In genomic region chr15:74815121-74815933, GRCh38 we compare ENCODE assay signal across 15 cellular contexts. TPM values are rescaled to one million over a fixed set of nuclear protein-coding genes. Genes with fewer than 3 reads are reported as not detected.
DNase-seq lines count a peak whose midpoint lies in the region; ATAC-seq, FAIRE-seq and TF ChIP-seq lines count a peak whose summit lies in the region.
"Had no signal": no experiment of that assay in that cellular context is flagged by ENCODE, and none has a peak within 500 bp of the region (broad histone marks: within the 10 kb centered on the region; RNA-seq: fewer than 3 reads in every experiment).

No MANE protein-coding gene starts in this region.

- H2AFZ ChIP-seq in K562 (ENCODE audit: low read depth, low read length), result no peak overlapping the region

- H3K9me1 ChIP-seq in K562 (ENCODE audit: control insufficient read depth, insufficient read depth, low read length), result no peaks in the 10 kb centered on the region

- CTCF ChIA-PET in K562 (lab: Yijun Ruan, JAX; ENCODE audit: low intra/inter-chr PET ratio), result no interaction called here

- no peak overlapping the region for H3K4me2 ChIP-seq in K562 (ENCODE audit: insufficient read depth, low read length)

- TF ChIP-seq CTCF in K562 (IDR thresholded peaks at IDR 0.05 in 2 of 3, conservative IDR thresholded peaks at IDR 0.05 in 1 of 3; ENCODE audit: insufficient read depth in 2 of 3, low read depth in 1 of 3, low read length in 3 of 3) (no peak), mucosa of descending colon (IDR thresholded peaks at IDR 0.05) (no peak), brain microvascular endothelial cell (IDR thresholded peaks at IDR 0.05; ENCODE audit: low read depth, low read length, missing control alignments) (no peak)

- H3K4me3 ChIP-seq in K562, result no peak overlapping the region
- no peak overlapping the region for H3K4me3 ChIP-seq in mucosa of descending colon
- no peak overlapping the region for H3K4me3 ChIP-seq in brain microvascular endothelial cell (ENCODE audit: low read depth, low read length)

- no peak overlapping the region for H3K4me3 Mint-ChIP-seq in activated naive CD8-positive, alpha-beta T cell treated with anti-CD3 and anti-CD28 coated beads, Interleukin-2, amount 50 U/mL, for 24 hours
- H3K4me3 Mint-ChIP-seq in T-helper 17 cell, result no peak overlapping the region
- H3K4me3 Mint-ChIP-seq in immature natural killer cell, result no peak overlapping the region
- H3K4me3 Mint-ChIP-seq: activated CD8-positive, alpha-beta T cell treated with anti-CD3 and anti-CD28 coated beads, Interleukin-2, amount 10 ng/mL, durations not matched to agents 7 days and 5 days; activated naive CD8-positive, alpha-beta T cell; CD8-positive, alpha-beta T cell; dendritic cell treated with granulocyte-macrophage colony-stimulating factor and Interleukin-4, amounts not matched to agents 40 ng/mL and 50 ng/mL, for 4 days had no signal

- peaks cover 9% of the 10 kb centered on the region for H3K4me1 Mint-ChIP-seq in activated naive CD8-positive, alpha-beta T cell treated with anti-CD3 and anti-CD28 coated beads, Interleukin-2, amount 50 U/mL, for 24 hours
- H3K4me1 Mint-ChIP-seq in T-helper 17 cell (peaks cover 8% of the 10 kb centered on the region), immature natural killer cell (peaks cover 0 to 5% of the 10 kb centered on the region in 2 donors)

- BruUV-seq in K562 (replicated peaks; lab: Mats Ljungman, UMichigan), result no TSS peak

- in situ Hi-C loops in K562 (cut with MboI), result no loop called here
- in situ Hi-C loops in brain microvascular endothelial cell (cut with HindIII; ENCODE audit: low pct_ligation_motif_present, low sequenced_read_pairs), result no loop called here

- no peaks in the 10 kb centered on the region for H3K36me3 ChIP-seq in K562 (ENCODE audit: control insufficient read depth, insufficient read depth, low read length)
- no peaks in the 10 kb centered on the region for H3K36me3 ChIP-seq in mucosa of descending colon (ENCODE audit: low read depth)
- H3K36me3 ChIP-seq in brain microvascular endothelial cell (replicated peaks), result no peaks in the 10 kb centered on the region

- TF ChIP-seq POLR2A in K562 (conservative IDR thresholded peaks at IDR 0.05), result no peak

- no peak overlapping the region for H3K27ac Mint-ChIP-seq in activated naive CD8-positive, alpha-beta T cell treated with anti-CD3 and anti-CD28 coated beads, Interleukin-2, amount 50 U/mL, for 24 hours
- H3K27ac Mint-ChIP-seq in T-helper 17 cell, result no peak overlapping the region
- H3K27ac Mint-ChIP-seq in immature natural killer cell, result no peak overlapping the region
- H3K27ac Mint-ChIP-seq: activated CD8-positive, alpha-beta T cell treated with anti-CD3 and anti-CD28 coated beads, Interleukin-2, amount 10 ng/mL, durations not matched to agents 7 days and 5 days; activated naive CD8-positive, alpha-beta T cell; CD8-positive, alpha-beta T cell; dendritic cell treated with granulocyte-macrophage colony-stimulating factor and Interleukin-4, amounts not matched to agents 40 ng/mL and 50 ng/mL, for 4 days had no signal

- H3K27ac ChIP-seq in K562 (ENCODE audit: extremely low read depth, low read depth, low read length) (no peak overlapping the region), brain microvascular endothelial cell (no peak overlapping the region)

- no peaks in the 10 kb centered on the region for H3K9me3 ChIP-seq in K562 (replicated peaks; ENCODE audit: control insufficient read depth, insufficient read depth, low read depth, low read length)
- no peaks in the 10 kb centered on the region for H3K9me3 ChIP-seq in mucosa of descending colon
- H3K9me3 ChIP-seq in T-helper 17 cell (ENCODE audit: control insufficient read depth, low read length, poor library complexity, severe bottlenecking), result no peaks in the 10 kb centered on the region

- DNase-seq in CD1c-positive myeloid dendritic cell (ENCODE audit: extremely low spot score) (peak; percentile 21), M059J (ENCODE audit: low read depth) (peak; percentile 25), K562 (ENCODE audit: extremely low read depth in 1 of 4, low spot score in 3 of 4) (no peak), mucosa of descending colon (peak; percentile 80 to 87 (median 83)), T-helper 17 cell (no peak), immature natural killer cell (no peak), brain microvascular endothelial cell (no peak)
- DNase-seq in activated naive CD8-positive, alpha-beta T cell treated with anti-CD3 and anti-CD28 coated beads, Interleukin-2, amount 50 U/mL, for 24 hours, result no peak
- DNase-seq: activated CD8-positive, alpha-beta T cell treated with anti-CD3 and anti-CD28 coated beads, Interleukin-2, amount 10 ng/mL, durations not matched to agents 7 days and 5 days; CD8-positive, alpha-beta T cell; NCI-H1436 treated with DMSO at 0.1 percent for 48 hours had no signal

- no peak for TF ChIP-seq EP300 in K562 (IDR thresholded peaks at IDR 0.05; ENCODE audit: low read length)

- no peaks in the 10 kb centered on the region for H3K9me3 Mint-ChIP-seq in activated naive CD8-positive, alpha-beta T cell treated with anti-CD3 and anti-CD28 coated beads, Interleukin-2, amount 50 U/mL, for 24 hours
- H3K9me3 Mint-ChIP-seq in immature natural killer cell, result no peaks in the 10 kb centered on the region
- H3K9me3 Mint-ChIP-seq: CD8-positive, alpha-beta T cell; dendritic cell treated with granulocyte-macrophage colony-stimulating factor and Interleukin-4, amounts not matched to agents 40 ng/mL and 50 ng/mL, for 4 days had no signal

- H3K79me2 ChIP-seq in K562 (ENCODE audit: control insufficient read depth, insufficient read depth, low read length), result no peaks in the 10 kb centered on the region

- no peaks in the 10 kb centered on the region for H4K20me1 ChIP-seq in K562 (replicated peaks; ENCODE audit: control insufficient read depth, insufficient read depth, low read length)

- H3K9ac ChIP-seq in K562 (ENCODE audit: insufficient read depth in 1 of 2, low read depth in 2 of 2, low read length in 2 of 2), result peak overlapping the region in 1 of 2 experiments; percentile 68; a peak in 2 of 4 replicates

- H3K27me3 Mint-ChIP-seq in activated naive CD8-positive, alpha-beta T cell treated with anti-CD3 and anti-CD28 coated beads, Interleukin-2, amount 50 U/mL, for 24 hours, result no peaks in the 10 kb centered on the region
- H3K27me3 Mint-ChIP-seq in T-helper 17 cell, result no peaks in the 10 kb centered on the region
- H3K27me3 Mint-ChIP-seq in immature natural killer cell (ENCODE audit: low read depth in 3 of 3), result no peaks in the 10 kb centered on the region

- H3K36me3 Mint-ChIP-seq in activated naive CD8-positive, alpha-beta T cell treated with anti-CD3 and anti-CD28 coated beads, Interleukin-2, amount 50 U/mL, for 24 hours (ENCODE audit: low read depth), result no peaks in the 10 kb centered on the region
- H3K36me3 Mint-ChIP-seq in T-helper 17 cell (ENCODE audit: low read depth) (no peaks in the 10 kb centered on the region), immature natural killer cell (no peaks in the 10 kb centered on the region)
- H3K36me3 Mint-ChIP-seq: activated naive CD8-positive, alpha-beta T cell; CD8-positive, alpha-beta T cell had no signal

- H3K4me1 ChIP-seq in K562 (replicated peaks in 1 of 2; ENCODE audit: control insufficient read depth in 2 of 2, insufficient read depth in 2 of 2, low read length in 2 of 2) (peaks cover 6 to 27% of the 10 kb centered on the region in 2 experiments; a peak in 3 of 5 replicates), mucosa of descending colon (ENCODE audit: low read depth) (peaks cover 33% of the 10 kb centered on the region)

- TF ChIP-seq RAD21 in K562 (CRISPR knock-in tag; conservative IDR thresholded peaks at IDR 0.05 in 1 of 2, IDR thresholded peaks at IDR 0.05 in 1 of 2), result no peak

- no peak for ATAC-seq in K562
- ATAC-seq in mucosa of descending colon, result peak; percentile 46
- ATAC-seq in activated naive CD8-positive, alpha-beta T cell treated with anti-CD3 and anti-CD28 coated beads, Interleukin-2, amount 50 U/mL, for 24 hours, result no peak
- no peak for ATAC-seq in T-helper 17 cell
- ATAC-seq: activated CD8-positive, alpha-beta T cell treated with anti-CD3 and anti-CD28 coated beads, Interleukin-2, amount 10 ng/mL, durations not matched to agents 7 days and 5 days; CD8-positive, alpha-beta T cell had no signal

- POLR2A ChIA-PET in K562 (lab: Yijun Ruan, JAX), result interaction anchor here (0.6 to 0.9 kb wide), 3 partner anchors 12 to 444 kb away, joined by 3 to 4 read pairs (median 3); no protein-coding TSS in a partner anchor

- FAIRE-seq in K562 (lab: Jason Lieb, UNC), result no peak

- WGBS in K562 (ENCODE audit: insufficient coverage, low coverage, missing lambda C conversion rate), result 25% methylated on average over 8 of the region's 10 CpGs

- intact Hi-C loops in K562 (cut with micrococcal nuclease) (no loop called here), mucosa of descending colon (cut with DNase I, micrococcal nuclease) (no loop called here)

- H3K27me3 ChIP-seq in K562 (ENCODE audit: control insufficient read depth in 2 of 2, insufficient read depth in 2 of 2, low read length in 2 of 2), result peaks cover 0 to 13% of the 10 kb centered on the region in 2 experiments; a peak in 2 of 5 replicates
- no peaks in the 10 kb centered on the region for H3K27me3 ChIP-seq in brain microvascular endothelial cell (replicated peaks)

RNA-seq across cellular contexts. Expression of gene LMAN1L, which starts 2.7 kb away (rescaled TPM):
- total RNA-seq in M059J (2014; rRNA removed; shearing (Covaris generic)), result not detected in 2 replicates
- total RNA-seq in K562 (2011; cell fraction: chromatin; rRNA removed; ENCODE audit: low replicate concordance), result not detected in 2 replicates
- 0.17 TPM in 1 of 2 replicates, not detected in the other for total RNA-seq in K562 (2011; cell fraction: nucleolus; rRNA removed)
- total RNA-seq in K562 (2011; cell fraction: nucleoplasm; rRNA removed), result not detected in 2 replicates
- total RNA-seq in K562 (2014; rRNA removed) (not detected in 2 replicates), K562 (2014; rRNA removed; fragmentation: Illumina TruSeq; extraction: Trizol) (not detected in 2 replicates), K562 (2015; rRNA removed; fragmentation: Illumina TruSeq; extraction: Trizol) (not detected in 2 replicates), K562 (2021) (not detected in 2 replicates), mucosa of descending colon (under 1 TPM; 0.32 to 0.60 (median 0.55) TPM), T-helper 17 cell (under 1 TPM; 0.82 to 0.91 TPM)
- polyA plus RNA-seq in K562 (2011; rRNA removed) (not detected in 2 replicates), K562 (2014; fragmentation: Illumina TruSeq; extraction: Trizol) (not detected in 2 replicates), K562 (2014; fragmentation: Nextera tagmentation; extraction: Ambion mirVana) (not detected), K562 (2014; rRNA removed) (not detected in 2 replicates), immature natural killer cell (not detected)
- not detected in 2 replicates for polyA plus RNA-seq in K562 (2011; cell fraction: cytosol; rRNA removed)
- polyA plus RNA-seq in K562 (2011; cell fraction: nucleus; rRNA removed), result not detected in 2 replicates
- not detected in 2 replicates for polyA plus RNA-seq in K562 (2012)
- polyA minus RNA-seq in K562 (2011; rRNA and poly(A)+ RNA removed), result not detected in 2 replicates
- not detected in 2 replicates for polyA minus RNA-seq in K562 (2011; cell fraction: cytosol; rRNA and poly(A)+ RNA removed)
- polyA minus RNA-seq in K562 (2011; cell fraction: nucleus; rRNA and poly(A)+ RNA removed), result not detected in 2 replicates
- total RNA-seq: CD8-positive, alpha-beta T cell; renal cortical epithelial cell; subcutaneous adipose tissue had no signal

RNA-seq across cellular contexts. Expression of gene CPLX3, which starts 11.1 kb away (rescaled TPM):
- not detected in 2 replicates for total RNA-seq in M059J (2014; rRNA removed; shearing (Covaris generic))
- not detected in 2 replicates for total RNA-seq in K562 (2011; cell fraction: chromatin; rRNA removed; ENCODE audit: low replicate concordance)
- not detected in 2 replicates for total RNA-seq in K562 (2011; cell fraction: nucleolus; rRNA removed)
- not detected in 2 replicates for total RNA-seq in K562 (2011; cell fraction: nucleoplasm; rRNA removed)
- total RNA-seq in K562 (2014; rRNA removed) (not detected in 2 replicates), K562 (2014; rRNA removed; fragmentation: Illumina TruSeq; extraction: Trizol) (not detected in 2 replicates), K562 (2015; rRNA removed; fragmentation: Illumina TruSeq; extraction: Trizol) (not detected in 2 replicates), K562 (2021) (not detected in 2 replicates), mucosa of descending colon (under 1 TPM in 2 of 3 donors, not detected in 1; 0.16 to 0.19 TPM), T-helper 17 cell (under 1 TPM in 1 of 2 donors, not detected in 1; 0.20 TPM)
- polyA plus RNA-seq in K562 (2011; rRNA removed) (not detected in 2 replicates), K562 (2014; fragmentation: Illumina TruSeq; extraction: Trizol) (not detected in 2 replicates), K562 (2014; fragmentation: Nextera tagmentation; extraction: Ambion mirVana) (not detected), K562 (2014; rRNA removed) (not detected in 2 replicates), immature natural killer cell (not detected)
- polyA plus RNA-seq in K562 (2011; cell fraction: cytosol; rRNA removed), result 0.04 TPM in 1 of 2 replicates, not detected in the other
- 0.04 TPM in 1 of 2 replicates, not detected in the other for polyA plus RNA-seq in K562 (2011; cell fraction: nucleus; rRNA removed)
- not detected in 2 replicates for polyA plus RNA-seq in K562 (2012)
- not detected in 2 replicates for polyA minus RNA-seq in K562 (2011; rRNA and poly(A)+ RNA removed)
- polyA minus RNA-seq in K562 (2011; cell fraction: cytosol; rRNA and poly(A)+ RNA removed), result not detected in 2 replicates
- polyA minus RNA-seq in K562 (2011; cell fraction: nucleus; rRNA and poly(A)+ RNA removed), result not detected in 2 replicates
- total RNA-seq: activated CD8-positive, alpha-beta T cell treated with anti-CD3 and anti-CD28 coated beads, Interleukin-2, amount 10 ng/mL, durations not matched to agents 7 days and 5 days; renal cortical epithelial cell; subcutaneous adipose tissue had no signal

RNA-seq across cellular contexts. Expression of gene ULK3, which starts 27.6 kb away (rescaled TPM):
- total RNA-seq in M059J (2014; rRNA removed; shearing (Covaris generic)), result 10.9 and 15.3 TPM in 2 replicates
- 107 and 242 TPM in 2 replicates for total RNA-seq in K562 (2011; cell fraction: chromatin; rRNA removed; ENCODE audit: low replicate concordance)
- total RNA-seq in K562 (2011; cell fraction: nucleolus; rRNA removed), result 124 and 125 TPM in 2 replicates
- 82.4 and 89.4 TPM in 2 replicates for total RNA-seq in K562 (2011; cell fraction: nucleoplasm; rRNA removed)
- total RNA-seq in K562 (2014; rRNA removed) (34.9 and 35.9 TPM in 2 replicates), K562 (2014; rRNA removed; fragmentation: Illumina TruSeq; extraction: Trizol) (18.2 and 19.3 TPM in 2 replicates), K562 (2015; rRNA removed; fragmentation: Illumina TruSeq; extraction: Trizol) (24.9 and 25.5 TPM in 2 replicates), K562 (2021) (36.9 and 38.3 TPM in 2 replicates), mucosa of descending colon (10 to 100 TPM; 66.5 to 89.3 (median 73.1) TPM), T-helper 17 cell (10 to 100 TPM; 44.6 to 49.0 TPM)
- polyA plus RNA-seq in K562 (2011; rRNA removed) (61.5 and 68.0 TPM in 2 replicates), K562 (2014; fragmentation: Illumina TruSeq; extraction: Trizol) (43.2 and 49.7 TPM in 2 replicates), K562 (2014; fragmentation: Nextera tagmentation; extraction: Ambion mirVana) (under 1 TPM; 0.68 to 0.88 TPM), K562 (2014; rRNA removed) (60.9 and 62.5 TPM in 2 replicates), immature natural killer cell (10 to 100 TPM; 26.0 to 48.4 (median 32.0) TPM)
- polyA plus RNA-seq in K562 (2011; cell fraction: cytosol; rRNA removed), result 45.9 and 75.1 TPM in 2 replicates
- 426 and 551 TPM in 2 replicates for polyA plus RNA-seq in K562 (2011; cell fraction: nucleus; rRNA removed)
- 42.4 and 44.3 TPM in 2 replicates for polyA plus RNA-seq in K562 (2012)
- polyA minus RNA-seq in K562 (2011; rRNA and poly(A)+ RNA removed), result 23.1 and 27.7 TPM in 2 replicates
- polyA minus RNA-seq in K562 (2011; cell fraction: cytosol; rRNA and poly(A)+ RNA removed), result 13.6 and 16.5 TPM in 2 replicates
- 38.5 and 48.7 TPM in 2 replicates for polyA minus RNA-seq in K562 (2011; cell fraction: nucleus; rRNA and poly(A)+ RNA removed)

RNA-seq across cellular contexts. Expression of gene CSK, which starts 33.4 kb away (rescaled TPM):
- total RNA-seq in M059J (2014; rRNA removed; shearing (Covaris generic)), result 9.4 and 23.8 TPM in 2 replicates
- 52.2 and 176 TPM in 2 replicates for total RNA-seq in K562 (2011; cell fraction: chromatin; rRNA removed; ENCODE audit: low replicate concordance)
- total RNA-seq in K562 (2011; cell fraction: nucleolus; rRNA removed), result 117 and 118 TPM in 2 replicates
- 62.6 and 63.9 TPM in 2 replicates for total RNA-seq in K562 (2011; cell fraction: nucleoplasm; rRNA removed)
- total RNA-seq in K562 (2014; rRNA removed) (22.7 and 25.4 TPM in 2 replicates), K562 (2014; rRNA removed; fragmentation: Illumina TruSeq; extraction: Trizol) (9.2 and 13.8 TPM in 2 replicates), K562 (2015; rRNA removed; fragmentation: Illumina TruSeq; extraction: Trizol) (22.5 and 24.8 TPM in 2 replicates), K562 (2021) (108 and 112 TPM in 2 replicates), mucosa of descending colon (100 to 1,000 TPM in 1 of 3 donors, 10 to 100 TPM in 2; 66.2 to 103 (median 90.5) TPM), T-helper 17 cell (100 to 1,000 TPM; 188 to 208 TPM)
- polyA plus RNA-seq in K562 (2011; rRNA removed) (17.2 and 21.5 TPM in 2 replicates), K562 (2014; fragmentation: Illumina TruSeq; extraction: Trizol) (63.0 and 74.3 TPM in 2 replicates), K562 (2014; fragmentation: Nextera tagmentation; extraction: Ambion mirVana) (1 to 10 TPM; 1.5 to 2.4 TPM), K562 (2014; rRNA removed) (32.6 and 41.5 TPM in 2 replicates), immature natural killer cell (100 to 1,000 TPM in 1 of 3 donors, 10 to 100 TPM in 2; 94.0 to 180 (median 95.9) TPM)
- 16.6 and 23.4 TPM in 2 replicates for polyA plus RNA-seq in K562 (2011; cell fraction: cytosol; rRNA removed)
- polyA plus RNA-seq in K562 (2011; cell fraction: nucleus; rRNA removed), result 82.8 and 107 TPM in 2 replicates
- 62.3 and 74.3 TPM in 2 replicates for polyA plus RNA-seq in K562 (2012)
- polyA minus RNA-seq in K562 (2011; rRNA and poly(A)+ RNA removed), result 13.5 and 19.1 TPM in 2 replicates
- polyA minus RNA-seq in K562 (2011; cell fraction: cytosol; rRNA and poly(A)+ RNA removed), result 39.6 and 42.3 TPM in 2 replicates
- polyA minus RNA-seq in K562 (2011; cell fraction: nucleus; rRNA and poly(A)+ RNA removed), result 24.8 and 30.3 TPM in 2 replicates

RNA-seq across cellular contexts. Expression of gene SCAMP2, which starts 57.8 kb away (rescaled TPM):
- 41.5 and 60.0 TPM in 2 replicates for total RNA-seq in M059J (2014; rRNA removed; shearing (Covaris generic))
- 69.8 and 124 TPM in 2 replicates for total RNA-seq in K562 (2011; cell fraction: chromatin; rRNA removed; ENCODE audit: low replicate concordance)
- 114 and 116 TPM in 2 replicates for total RNA-seq in K562 (2011; cell fraction: nucleolus; rRNA removed)
- total RNA-seq in K562 (2011; cell fraction: nucleoplasm; rRNA removed), result 109 and 111 TPM in 2 replicates
- total RNA-seq in K562 (2014; rRNA removed), result 15.2 and 23.5 TPM in 2 replicates
- total RNA-seq in K562 (2014; rRNA removed; fragmentation: Illumina TruSeq; extraction: Trizol), result 16.0 and 17.0 TPM in 2 replicates
- 20.0 and 20.1 TPM in 2 replicates for total RNA-seq in K562 (2015; rRNA removed; fragmentation: Illumina TruSeq; extraction: Trizol)
- 40.9 and 44.6 TPM in 2 replicates for total RNA-seq in K562 (2021)
- polyA plus RNA-seq in K562 (2011; rRNA removed), result 40.2 and 90.8 TPM in 2 replicates
- 101 and 104 TPM in 2 replicates for polyA plus RNA-seq in K562 (2011; cell fraction: cytosol; rRNA removed)
- polyA plus RNA-seq in K562 (2011; cell fraction: nucleus; rRNA removed), result 78.5 and 87.1 TPM in 2 replicates
- 44.8 and 53.4 TPM in 2 replicates for polyA plus RNA-seq in K562 (2012)
- 53.7 and 61.1 TPM in 2 replicates for polyA plus RNA-seq in K562 (2014; fragmentation: Illumina TruSeq; extraction: Trizol)
- 10 to 100 TPM in 1 of 2 experiments, 1 to 10 TPM in 1; 5.9 to 11.2 TPM for polyA plus RNA-seq in K562 (2014; fragmentation: Nextera tagmentation; extraction: Ambion mirVana)
- polyA plus RNA-seq in K562 (2014; rRNA removed), result 28.1 and 40.0 TPM in 2 replicates
- 44.2 and 47.1 TPM in 2 replicates for polyA minus RNA-seq in K562 (2011; rRNA and poly(A)+ RNA removed)
- polyA minus RNA-seq in K562 (2011; cell fraction: cytosol; rRNA and poly(A)+ RNA removed), result 29.1 and 32.0 TPM in 2 replicates
- polyA minus RNA-seq in K562 (2011; cell fraction: nucleus; rRNA and poly(A)+ RNA removed), result 20.1 and 28.2 TPM in 2 replicates
- total RNA-seq in mucosa of descending colon, result 100 to 1,000 TPM; 125 to 236 (median 218) TPM
- total RNA-seq in T-helper 17 cell, result 10 to 100 TPM; 84.1 to 86.8 TPM
- polyA plus RNA-seq in immature natural killer cell, result 100 to 1,000 TPM; 115 to 181 (median 141) TPM

Comparison
In these comparisons a context has a peak if more than half of its experiments do, and no peak if none do; other contexts are left out.
1. DNase-seq: peak in CD1c-positive myeloid dendritic cell (single experiment), M059J (single experiment) and mucosa of descending colon (3 of 3); none in K562 (0 of 4), activated naive CD8-positive, alpha-beta T cell treated with anti-CD3 and anti-CD28 coated beads, Interleukin-2, amount 50 U/mL, for 24 hours (single experiment), T-helper 17 cell (0 of 3), immature natural killer cell (0 of 3) and brain microvascular endothelial cell (single experiment).